12 cellular contexts compared by ENCODE assay signal in genomic region chr4:119025440-119025839, GRCh38.
A peak's percentile ranks its signal among the peaks of the same experiment; 100 is the strongest.
DNase-seq lines count a peak whose midpoint lies in the region; ATAC-seq and TF ChIP-seq lines count a peak whose summit lies in the region.
"Had no signal": no experiment of that assay in that cellular context is flagged by ENCODE, and none has a peak within 500 bp of the region (broad histone marks: within the 10 kb centered on the region; RNA-seq: fewer than 3 reads in every experiment).

No MANE protein-coding gene starts in this region.

- H3K27ac Mint-ChIP-seq in CD14-positive monocyte = peak overlapping the region; percentile 97 to 99 (median 98)

- BruUV-seq in Panc1 (replicated peaks; lab: Mats Ljungman, UMichigan) = no TSS peak

- H3K27ac ChIP-seq in Panc1 (ENCODE audit: low read length) = no peak overlapping the region
- H3K27ac ChIP-seq in esophagus (ENCODE audit: low read depth in 2 of 2, low read length in 1 of 2) = peak overlapping the region; percentile 4 to 95
- peak overlapping the region; percentile 79 to 84 for H3K27ac ChIP-seq in ovary

- H3K4me1 ChIP-seq in Panc1 (ENCODE audit: control insufficient read depth, insufficient read depth, low read length) = no peaks in the 10 kb centered on the region
- H3K4me1 ChIP-seq in esophagus (ENCODE audit: control insufficient read depth in 2 of 2, insufficient read depth in 2 of 2, low read length in 1 of 2) = peaks cover 2 to 3% of the 10 kb centered on the region in 2 donors
- peaks cover 11% of the 10 kb centered on the region for H3K4me1 ChIP-seq in ovary (ENCODE audit: insufficient read depth)

- H3K4me3 Mint-ChIP-seq in CD14-positive monocyte = peak overlapping the region in 1 of 2 donors; percentile 81
- H3K4me3 Mint-ChIP-seq: neural crest cell had no signal

- ATAC-seq in Panc1 (no peak), left lobe of liver (no peak), GM19328 (IDR thresholded peaks at IDR 0.05; ENCODE audit: unreplicated experiment) (no peak), HG03520 (IDR thresholded peaks at IDR 0.05; ENCODE audit: unreplicated experiment) (no peak), HG03469 (IDR thresholded peaks at IDR 0.05; ENCODE audit: unreplicated experiment) (no peak)

- no peaks in the 10 kb centered on the region for H3K27me3 ChIP-seq in Panc1 (ENCODE audit: control insufficient read depth, insufficient read depth, low read length)
- H3K27me3 ChIP-seq in esophagus (ENCODE audit: control insufficient read depth in 1 of 2, insufficient read depth in 2 of 2, low read length in 2 of 2) = no peaks in the 10 kb centered on the region
- no peaks in the 10 kb centered on the region for H3K27me3 ChIP-seq in ovary

- peaks cover 0 to 3% of the 10 kb centered on the region in 2 donors for H3K36me3 Mint-ChIP-seq in CD14-positive monocyte

- no peak overlapping the region for H3K4me3 ChIP-seq in Panc1 (ENCODE audit: low read depth in 2 of 2, low read length in 2 of 2)
- peak overlapping the region in 1 of 2 donors; percentile 22 for H3K4me3 ChIP-seq in esophagus (ENCODE audit: low read depth in 1 of 2, low read length in 2 of 2)
- H3K4me3 ChIP-seq in ovary = peak overlapping the region; percentile 4

- 9 to 23% methylated on average over 3 of the region's 3 CpGs for WGBS in esophagus, 2 donors
- WGBS in ovary, 3 donors = 3 to 4% (median 4%) methylated on average over 3 of the region's 3 CpGs

- TF ChIP-seq CTCF in CD14-positive monocyte (IDR thresholded peaks at IDR 0.05) = no peak
- TF ChIP-seq CTCF in Panc1 (IDR thresholded peaks at IDR 0.05) = no peak
- no peak for TF ChIP-seq CTCF in ovary (IDR thresholded peaks at IDR 0.05)

- peaks cover 0 to 2% (median 0%) of the 10 kb centered on the region in 3 donors for H3K27me3 Mint-ChIP-seq in CD14-positive monocyte (ENCODE audit: low read depth in 3 of 3)

- DNase-seq in CD14-positive monocyte (ENCODE audit: low spot score) (peak; percentile 83), Panc1 (ENCODE audit: low read depth, low spot score) (peak; percentile 38), ovary (peak in 4 of 5 donors; percentile 43 to 75 (median 51)), left lobe of liver (ENCODE audit: low spot score) (no peak)
- DNase-seq: activated naive CD4-positive, alpha-beta T cell treated with anti-CD3 and anti-CD28 coated beads, Interleukin-2, amount 50 U/mL, for 16 hours; DMS79; H7 had no signal

- intact Hi-C loops in CD14-positive monocyte (cut with micrococcal nuclease) = loop anchor here in 1 of 2 donors (10.0 kb wide), 1 partner anchor 189 kb away; the partner anchor contains the start of gene USP53
- intact Hi-C loops in Panc1 (cut with micrococcal nuclease; ENCODE audit: unreplicated experiment) = no loop called here
- intact Hi-C loops in ovary (cut with DNase I) = loop anchor here in 1 of 4 donors (10.0 kb wide), 1 partner anchor 281 kb away; no protein-coding TSS in a partner anchor

- CTCF ChIA-PET in Panc1 (lab: Charles Lee) = no interaction called here

- no peaks in the 10 kb centered on the region for H3K36me3 ChIP-seq in Panc1 (ENCODE audit: control insufficient read depth, insufficient read depth, low read length)
- H3K36me3 ChIP-seq in esophagus (ENCODE audit: control insufficient read depth in 2 of 2, insufficient read depth in 2 of 2, low read length in 1 of 2) = peaks cover 0 to 6% of the 10 kb centered on the region in 2 donors
- no peaks in the 10 kb centered on the region for H3K36me3 ChIP-seq in ovary

- H3K9me3 ChIP-seq in Panc1 (ENCODE audit: control insufficient read depth, insufficient read depth, low read depth, low read length) (no peaks in the 10 kb centered on the region), esophagus (ENCODE audit: control insufficient read depth in 2 of 2, insufficient read depth in 1 of 2, low read depth in 1 of 2, low read length in 1 of 2) (no peaks in the 10 kb centered on the region), ovary (no peaks in the 10 kb centered on the region)

- TF ChIP-seq EP300 in ovary (IDR thresholded peaks at IDR 0.05) = no peak

- peaks cover 22% of the 10 kb centered on the region for H3K4me1 Mint-ChIP-seq in CD14-positive monocyte
- H3K4me1 Mint-ChIP-seq: neural crest cell had no signal

- peaks cover 0 to 3% (median 0%) of the 10 kb centered on the region in 7 donors for H3K9me3 Mint-ChIP-seq in CD14-positive monocyte
- H3K9me3 Mint-ChIP-seq: neural crest cell had no signal

- POLR2A ChIA-PET in Panc1 (lab: Charles Lee) = no interaction called here

- no peak for TF ChIP-seq POLR2A in ovary (IDR thresholded peaks at IDR 0.05)

- in situ Hi-C loops in Panc1 (cut with HindIII; ENCODE audit: low pct_unique_long_range_greater_than_20kb, low sequenced_read_pairs) = no loop called here
